ENCODE assay signal across 8 cellular contexts in the genomic region with DNA sequence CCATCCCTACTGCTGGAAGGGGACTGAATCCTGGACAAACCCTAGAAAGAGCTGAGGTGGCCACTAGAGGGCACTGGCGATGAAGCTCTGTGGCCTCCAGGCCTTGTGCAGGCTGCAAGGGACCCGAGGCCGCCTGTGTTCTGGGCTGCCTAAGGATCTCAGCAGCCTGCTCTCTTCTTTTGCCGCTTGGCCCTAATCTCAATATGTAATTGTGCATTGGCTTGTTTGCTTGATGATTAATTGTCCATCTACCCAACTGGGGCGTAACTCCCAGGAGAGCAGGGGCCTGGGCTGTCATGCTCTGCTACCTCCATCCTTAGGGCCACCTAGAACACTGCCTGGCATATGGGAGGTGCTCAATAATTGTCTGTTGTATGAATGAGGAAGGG.
DNase-seq lines count a peak whose midpoint lies in the region; ATAC-seq and TF ChIP-seq lines count a peak whose summit lies in the region.

No MANE protein-coding gene starts in this region.

- DNase-seq in CD14-positive monocyte (ENCODE audit: low spot score) (peak; percentile 64), HPDE6-E6E7 (ENCODE audit: extremely low spot score) (peak; percentile 89), NCI-H82 treated with DMSO at 0.1 percent for 48 hours (lab: John Stamatoyannopoulos, UW; ENCODE audit: unreplicated experiment) (peak; percentile 10), midbrain (lab: John Stamatoyannopoulos, UW) (peak; percentile 89)
- peak; percentile 78 for DNase-seq in activated CD8-positive, alpha-beta T cell treated with anti-CD3 and anti-CD28 coated beads, Interleukin-2, amount 10 ng/mL, durations not matched to agents 7 days and 5 days
- DNase-seq in effector memory CD4-positive, alpha-beta T cell = peak; percentile 21 to 51 (median 51)
- peak; percentile 67 for DNase-seq in stimulated activated CD8-positive, alpha-beta memory T cell treated with anti-CD3 and anti-CD28 coated beads, Interleukin-4, amount 100 ng/mL, for 24 hours (ENCODE audit: low read depth)

- CTCF ChIA-PET in activated CD8-positive, alpha-beta T cell treated with anti-CD3 and anti-CD28 coated beads, Interleukin-2, amount 10 ng/mL, durations not matched to agents 7 days and 5 days (lab: Charles Lee) = interaction anchor here (0.9 to 9.5 kb wide), 27 partner anchors 9 to 437 kb away, joined by 3 to 185 read pairs (median 7); a partner anchor contains a TSS

- POLR2A ChIA-PET in activated CD8-positive, alpha-beta T cell treated with anti-CD3 and anti-CD28 coated beads, Interleukin-2, amount 10 ng/mL, durations not matched to agents 7 days and 5 days (lab: Charles Lee) = interaction anchor here (0.9 to 2.6 kb wide), 2 partner anchors 72 to 80 kb away, joined by 3 to 6 read pairs; no protein-coding TSS in a partner anchor

- no peaks in the 10 kb centered on the region for H3K4me1 ChIP-seq in effector memory CD4-positive, alpha-beta T cell (ENCODE audit: control insufficient read depth, insufficient read depth, low read length, poor library complexity, severe bottlenecking)

- H3K27ac ChIP-seq in effector memory CD4-positive, alpha-beta T cell (ENCODE audit: insufficient read depth, low read length, poor library complexity, severe bottlenecking) = no peak overlapping the region

- ATAC-seq in GM19397 (IDR thresholded peaks at IDR 0.05; ENCODE audit: unreplicated experiment) = peak; percentile 60
- ATAC-seq in activated CD8-positive, alpha-beta T cell treated with anti-CD3 and anti-CD28 coated beads, Interleukin-2, amount 10 ng/mL, durations not matched to agents 7 days and 5 days = peak; percentile 94

- intact Hi-C loops in CD14-positive monocyte (cut with micrococcal nuclease) = loop anchor here (2.0 to 10.0 kb wide), 3 partner anchors 85 to 242 kb away; a partner anchor contains a TSS

- peaks cover 62% of the 10 kb centered on the region for H3K36me3 ChIP-seq in effector memory CD4-positive, alpha-beta T cell (ENCODE audit: control insufficient read depth, insufficient read depth, low read length)

- peak; percentile 92 for TF ChIP-seq CTCF in CD14-positive monocyte (IDR thresholded peaks at IDR 0.05)

- no peaks in the 10 kb centered on the region for H3K27me3 ChIP-seq in effector memory CD4-positive, alpha-beta T cell (replicated peaks; ENCODE audit: control insufficient read depth, insufficient read depth, low read length, poor library complexity, severe bottlenecking)

- peaks cover 0 to 2% (median 0%) of the 10 kb centered on the region in 7 donors for H3K9me3 Mint-ChIP-seq in CD14-positive monocyte
- no peaks in the 10 kb centered on the region for H3K9me3 Mint-ChIP-seq in activated CD8-positive, alpha-beta T cell treated with anti-CD3 and anti-CD28 coated beads, Interleukin-2, amount 10 ng/mL, durations not matched to agents 7 days and 5 days (ENCODE audit: insufficient read depth)

- H3K4me3 Mint-ChIP-seq in CD14-positive monocyte = no peak overlapping the region
- no peak overlapping the region for H3K4me3 Mint-ChIP-seq in activated CD8-positive, alpha-beta T cell treated with anti-CD3 and anti-CD28 coated beads, Interleukin-2, amount 10 ng/mL, durations not matched to agents 7 days and 5 days

- no peaks in the 10 kb centered on the region for H3K4me1 Mint-ChIP-seq in CD14-positive monocyte
- peaks cover 3% of the 10 kb centered on the region for H3K4me1 Mint-ChIP-seq in activated CD8-positive, alpha-beta T cell treated with anti-CD3 and anti-CD28 coated beads, Interleukin-2, amount 10 ng/mL, durations not matched to agents 7 days and 5 days (ENCODE audit: low read depth)

- H3K27ac Mint-ChIP-seq in CD14-positive monocyte = peak overlapping the region in 4 of 7 donors; percentile 0 to 89 (median 46)
- H3K27ac Mint-ChIP-seq in activated CD8-positive, alpha-beta T cell treated with anti-CD3 and anti-CD28 coated beads, Interleukin-2, amount 10 ng/mL, durations not matched to agents 7 days and 5 days = peak overlapping the region; percentile 40

- H3K27me3 Mint-ChIP-seq in CD14-positive monocyte (ENCODE audit: low read depth in 3 of 3) = peaks cover 0 to 2% (median 0%) of the 10 kb centered on the region in 3 donors
- no peaks in the 10 kb centered on the region for H3K27me3 Mint-ChIP-seq in activated CD8-positive, alpha-beta T cell treated with anti-CD3 and anti-CD28 coated beads, Interleukin-2, amount 10 ng/mL, durations not matched to agents 7 days and 5 days (ENCODE audit: low read depth)

- no peak overlapping the region for H3K4me3 ChIP-seq in effector memory CD4-positive, alpha-beta T cell (ENCODE audit: insufficient read depth, low read depth, low read length, poor library complexity, severe bottlenecking)

- H3K9me3 ChIP-seq in effector memory CD4-positive, alpha-beta T cell (ENCODE audit: control insufficient read depth, low read length) = no peaks in the 10 kb centered on the region

- H3K36me3 Mint-ChIP-seq in CD14-positive monocyte = peaks cover 93 to 96% of the 10 kb centered on the region in 2 donors
- peaks cover 71% of the 10 kb centered on the region for H3K36me3 Mint-ChIP-seq in activated CD8-positive, alpha-beta T cell treated with anti-CD3 and anti-CD28 coated beads, Interleukin-2, amount 10 ng/mL, durations not matched to agents 7 days and 5 days (ENCODE audit: low read depth)

Comparison
In these comparisons a context has a peak if more than half of its experiments do, and no peak if none do; other contexts are left out.
1. DNase-seq: peak in every context shown above with its lines; median percentile 89 in HPDE6-E6E7; 89 in midbrain; 78 in activated CD8-positive, alpha-beta T cell treated with anti-CD3 and anti-CD28 coated beads, Interleukin-2, amount 10 ng/mL, durations not matched to agents 7 days and 5 days; 67 in stimulated activated CD8-positive, alpha-beta memory T cell treated with anti-CD3 and anti-CD28 coated beads, Interleukin-4, amount 100 ng/mL, for 24 hours; 64 in CD14-positive monocyte; 51 in effector memory CD4-positive, alpha-beta T cell; 10 in NCI-H82 treated with DMSO at 0.1 percent for 48 hours.